In the genomic region with DNA sequence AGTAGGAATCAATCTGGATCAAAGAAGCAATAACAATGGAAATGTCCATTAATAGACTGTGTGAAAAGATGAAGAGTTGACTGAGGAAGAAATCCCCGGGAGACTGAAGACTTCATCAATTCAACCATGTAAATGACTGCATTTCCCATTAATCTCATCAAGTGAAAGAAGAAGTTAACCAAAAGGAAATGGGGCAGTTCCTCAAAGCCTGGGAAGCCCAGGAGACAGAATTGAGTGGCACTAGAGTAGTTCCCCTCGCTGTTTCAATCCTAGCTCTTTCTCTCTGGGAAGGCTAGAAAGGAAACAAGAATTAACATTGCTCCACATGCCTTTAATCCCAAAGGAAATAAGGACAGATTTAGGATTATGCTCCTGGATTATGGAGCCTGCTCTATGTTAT, we compare ENCODE assay signal across 20 cellular contexts. TPM values are rescaled to one million over a fixed set of nuclear protein-coding genes. Genes with fewer than 3 reads are reported as not detected.
"Had no signal": no experiment of that assay in that cellular context is flagged by ENCODE, and none has a peak within 500 bp of the region (broad histone marks: within the 10 kb centered on the region; RNA-seq: fewer than 3 reads in every experiment).

No MANE protein-coding gene starts in this region.

- H3K4me3 ChIP-seq: body of pancreas, lower lobe of right lung had no signal

- H3K27ac ChIP-seq: body of pancreas, lower lobe of right lung, neutrophil had no signal

- DNase-seq: activated CD4-positive, alpha-beta T cell treated with anti-CD3 and anti-CD28 coated beads, Interleukin-2, amount 50 U/mL, for 4 hours; activated effector memory CD4-positive, alpha-beta T cell treated with anti-CD3 and anti-CD28 coated beads, Interleukin-2, amount 50 U/mL, for 16 hours; activated T-cell treated with anti-CD3 and anti-CD28 coated beads, Interleukin-2, amount 50 U/mL, for 24 hours; amniotic stem cell; body of pancreas; endodermal cell; erythroblast; hippocampal formation; kidney glomerular epithelial cell; lower lobe of right lung; midbrain; posterior cingulate gyrus; small intestine had no signal

- H3K36me3 ChIP-seq: lower lobe of right lung, neutrophil had no signal

- H3K27ac Mint-ChIP-seq: activated T-cell treated with anti-CD3 and anti-CD28 coated beads, Interleukin-2, amount 50 U/mL, for 24 hours; endodermal cell had no signal

- H3K4me3 Mint-ChIP-seq: activated T-cell treated with anti-CD3 and anti-CD28 coated beads, Interleukin-2, amount 50 U/mL, for 24 hours; central memory CD8-positive, alpha-beta T cell; endodermal cell had no signal

- H3K36me3 Mint-ChIP-seq: activated naive CD4-positive, alpha-beta T cell treated with anti-CD3 and anti-CD28 coated beads, Interleukin-2, amount 50 U/mL, for 72 hours had no signal

- FAIRE-seq: small intestine, urothelium cell line had no signal

- H3K9me3 Mint-ChIP-seq: activated naive CD4-positive, alpha-beta T cell treated with anti-CD3 and anti-CD28 coated beads, Interleukin-2, amount 50 U/mL, for 72 hours; activated T-cell treated with anti-CD3 and anti-CD28 coated beads, Interleukin-2, amount 50 U/mL, for 24 hours; central memory CD8-positive, alpha-beta T cell; endodermal cell had no signal

- ATAC-seq: activated CD4-positive, CD25-positive, alpha-beta regulatory T cell treated with anti-CD3 and anti-CD28 coated beads, Interleukin-2, amount 50 U/mL, for 24 hours; activated naive CD4-positive, alpha-beta T cell treated with anti-CD3 and anti-CD28 coated beads, Interleukin-2, amount 50 U/mL, for 72 hours; body of pancreas; lower lobe of right lung had no signal

- H3K27me3 ChIP-seq: body of pancreas, neutrophil had no signal

- H3K9me3 ChIP-seq: body of pancreas, lower lobe of right lung, neutrophil had no signal

- H3K4me1 Mint-ChIP-seq: central memory CD8-positive, alpha-beta T cell had no signal

RNA-seq across cellular contexts. Expression of a gene that starts 4.8 kb away (rescaled TPM):
- total RNA-seq: activated naive CD4-positive, alpha-beta T cell treated with anti-CD3 and anti-CD28 coated beads, Interleukin-2, amount 50 U/mL, for 72 hours; body of pancreas; endodermal cell; glomerular endothelial cell; lower lobe of right lung had no signal
- polyA plus RNA-seq: small intestine had no signal

RNA-seq across cellular contexts. Expression of a gene that starts 20.4 kb away (rescaled TPM):
- total RNA-seq: body of pancreas, endodermal cell, lower lobe of right lung had no signal
- polyA plus RNA-seq: small intestine, thymus had no signal
